21 cellular contexts compared by ENCODE assay signal in the genomic region with DNA sequence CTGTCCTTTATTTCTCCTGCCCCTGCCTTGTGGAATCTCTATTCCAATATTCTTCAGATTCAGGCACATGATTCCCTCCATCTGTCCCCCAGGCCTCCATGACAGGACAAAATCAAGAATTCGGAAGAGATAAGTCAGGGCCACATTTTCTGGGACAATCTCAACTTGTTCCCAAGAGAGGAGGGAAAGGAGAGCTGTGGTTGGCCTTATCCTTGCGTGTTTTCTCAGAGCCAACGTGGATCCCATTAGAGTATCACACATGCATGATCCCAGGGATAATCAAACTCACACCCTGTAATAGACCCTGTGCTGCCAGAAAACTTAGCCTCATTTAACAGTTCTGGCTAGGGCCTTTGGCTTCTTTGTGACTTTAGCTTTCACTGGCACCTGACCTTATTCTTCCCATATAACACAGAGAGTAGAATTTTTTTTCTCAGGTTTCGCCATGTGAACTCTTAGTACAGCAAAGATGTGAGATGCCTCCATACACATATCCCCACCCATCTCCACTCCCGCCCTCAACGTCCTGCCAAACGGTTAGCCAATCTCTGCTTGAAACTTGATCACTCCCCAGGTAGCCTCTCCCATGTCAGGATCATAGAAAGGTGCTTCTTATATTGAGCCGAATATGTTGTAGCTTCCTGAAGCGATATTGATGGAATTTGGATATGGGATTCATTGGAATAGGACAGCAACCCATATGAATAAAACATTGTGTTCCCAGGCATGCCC. TPM values are rescaled to one million over a fixed set of nuclear protein-coding genes. Genes with fewer than 3 reads are reported as not detected.
A peak's percentile ranks its signal among the peaks of the same experiment; 100 is the strongest.
DNase-seq lines count a peak whose midpoint lies in the region; ATAC-seq lines count a peak whose summit lies in the region.
"Had no signal": no experiment of that assay in that cellular context is flagged by ENCODE, and none has a peak within 500 bp of the region (broad histone marks: within the 10 kb centered on the region; RNA-seq: fewer than 3 reads in every experiment).

No MANE protein-coding gene starts in this region.

- H3K9me3 Mint-ChIP-seq in naive thymus-derived CD8-positive, alpha-beta T cell, result no peaks in the 10 kb centered on the region
- no peaks in the 10 kb centered on the region for H3K9me3 Mint-ChIP-seq in activated T-cell treated with anti-CD3 and anti-CD28 coated beads, Interleukin-2, amount 50 U/mL, for 72 hours
- H3K9me3 Mint-ChIP-seq: CD4-positive, alpha-beta memory T cell had no signal

- POLR2A ChIA-PET in naive thymus-derived CD8-positive, alpha-beta T cell (lab: Charles Lee), result interaction anchor here (1.4 to 1.7 kb wide), 2 partner anchors 13 to 24 kb away, joined by 3 to 5 read pairs; no protein-coding TSS in a partner anchor

- peaks cover 42 to 75% (median 56%) of the 10 kb centered on the region in 4 donors for H3K4me1 Mint-ChIP-seq in naive thymus-derived CD8-positive, alpha-beta T cell
- H3K4me1 Mint-ChIP-seq in activated T-cell treated with anti-CD3 and anti-CD28 coated beads, Interleukin-2, amount 50 U/mL, for 72 hours (ENCODE audit: low read depth), result peaks cover 27% of the 10 kb centered on the region

- peak; percentile 60 for ATAC-seq in esophagus mucosa
- no peak for ATAC-seq in naive thymus-derived CD8-positive, alpha-beta T cell
- ATAC-seq in activated T-cell treated with anti-CD3 and anti-CD28 coated beads, Interleukin-2, amount 50 U/mL, for 72 hours (replicated peaks in 1 of 2), result no peak
- no peak for ATAC-seq in HG02870 (IDR thresholded peaks at IDR 0.05; ENCODE audit: unreplicated experiment)
- no peak for ATAC-seq in HG03139 (IDR thresholded peaks at IDR 0.05; ENCODE audit: unreplicated experiment)

- H3K27me3 Mint-ChIP-seq in naive thymus-derived CD8-positive, alpha-beta T cell, result peaks cover 0 to 2% (median 0%) of the 10 kb centered on the region in 5 donors
- no peaks in the 10 kb centered on the region for H3K27me3 Mint-ChIP-seq in activated T-cell treated with anti-CD3 and anti-CD28 coated beads, Interleukin-2, amount 50 U/mL, for 72 hours (ENCODE audit: low read depth)

- H3K4me3 Mint-ChIP-seq in naive thymus-derived CD8-positive, alpha-beta T cell, result no peak overlapping the region
- H3K4me3 Mint-ChIP-seq in activated T-cell treated with anti-CD3 and anti-CD28 coated beads, Interleukin-2, amount 50 U/mL, for 72 hours, result no peak overlapping the region

- DNase-seq in NCI-H2107 treated with DMSO at 0.1 percent for 48 hours (lab: John Stamatoyannopoulos, UW; ENCODE audit: unreplicated experiment) (peak; percentile 30), NCI-H2107 (lab: John Stamatoyannopoulos, UW) (no peak), NCI-H510A treated with DMSO at 0.1 percent for 48 hours (lab: John Stamatoyannopoulos, UW) (peak; percentile 13)
- DNase-seq in naive thymus-derived CD8-positive, alpha-beta T cell, result no peak
- DNase-seq in activated T-cell treated with anti-CD3 and anti-CD28 coated beads, Interleukin-2, amount 50 U/mL, for 72 hours, result no peak
- DNase-seq: ACHN; CD4-positive, alpha-beta memory T cell; DMS153; H7; KBM-7; NCI-H1105 treated with DMSO at 0.1 percent for 48 hours; NCI-H748 treated with DMSO at 0.1 percent for 48 hours; NK-92 treated with Interleukin-12 subunit alpha and Interleukin-12 subunit beta, amount 100 ng/mL, for 24 hours had no signal

- H3K27ac Mint-ChIP-seq in naive thymus-derived CD8-positive, alpha-beta T cell, result peak overlapping the region in 6 of 10 donors; percentile 7 to 74 (median 35)
- H3K27ac Mint-ChIP-seq in activated T-cell treated with anti-CD3 and anti-CD28 coated beads, Interleukin-2, amount 50 U/mL, for 72 hours, result no peak overlapping the region

- no peaks in the 10 kb centered on the region for H3K36me3 Mint-ChIP-seq in naive thymus-derived CD8-positive, alpha-beta T cell
- H3K36me3 Mint-ChIP-seq in activated T-cell treated with anti-CD3 and anti-CD28 coated beads, Interleukin-2, amount 50 U/mL, for 72 hours (ENCODE audit: insufficient read depth in 2 of 2), result no peaks in the 10 kb centered on the region
- H3K36me3 Mint-ChIP-seq: CD4-positive, alpha-beta memory T cell had no signal

RNA-seq across cellular contexts. Expression of gene KRT1, which starts 6.7 kb away (rescaled TPM):
- total RNA-seq in esophagus mucosa, result 2.5 TPM
- not detected for total RNA-seq in naive thymus-derived CD8-positive, alpha-beta T cell
- under 1 TPM in 1 of 3 donors, not detected in 2; 0.31 TPM for polyA plus RNA-seq in naive thymus-derived CD8-positive, alpha-beta T cell
- total RNA-seq in activated T-cell treated with anti-CD3 and anti-CD28 coated beads, Interleukin-2, amount 50 U/mL, for 72 hours, result not detected
- total RNA-seq: Calu3, G401, H7, HT1080, NCI-H460 had no signal

RNA-seq across cellular contexts. Expression of gene KRT77, which starts 16.4 kb away (rescaled TPM):
- total RNA-seq in esophagus mucosa, result not detected
- total RNA-seq in naive thymus-derived CD8-positive, alpha-beta T cell, result not detected
- polyA plus RNA-seq in naive thymus-derived CD8-positive, alpha-beta T cell, result under 1 TPM in 1 of 3 donors, not detected in 2; 0.12 TPM
- total RNA-seq in activated T-cell treated with anti-CD3 and anti-CD28 coated beads, Interleukin-2, amount 50 U/mL, for 72 hours, result not detected
- total RNA-seq: Calu3; CD4-positive, alpha-beta memory T cell; G401; H7; HT1080; NCI-H460; Peyer's patch had no signal
- polyA plus RNA-seq: CD4-positive, alpha-beta memory T cell had no signal

RNA-seq across cellular contexts. Expression of gene KRT2, which starts 34.9 kb away (rescaled TPM):
- total RNA-seq in esophagus mucosa, result not detected
- total RNA-seq in naive thymus-derived CD8-positive, alpha-beta T cell, result under 1 TPM; 0.62 to 0.77 TPM
- 1 to 10 TPM; 1.1 to 3.4 (median 1.2) TPM for polyA plus RNA-seq in naive thymus-derived CD8-positive, alpha-beta T cell
- total RNA-seq in activated T-cell treated with anti-CD3 and anti-CD28 coated beads, Interleukin-2, amount 50 U/mL, for 72 hours, result not detected
- total RNA-seq: Calu3, G401, H7, HT1080, NCI-H460 had no signal

Comparison
In these comparisons a context has a peak if more than half of its experiments do, and no peak if none do; other contexts are left out.
1. DNase-seq: peak in NCI-H2107 treated with DMSO at 0.1 percent for 48 hours (single experiment) and NCI-H510A treated with DMSO at 0.1 percent for 48 hours (single experiment); none in NCI-H2107 (single experiment), naive thymus-derived CD8-positive, alpha-beta T cell (0 of 10) and activated T-cell treated with anti-CD3 and anti-CD28 coated beads, Interleukin-2, amount 50 U/mL, for 72 hours (0 of 2).